ENCODE assay signal across 3 cellular contexts in genomic region chr2:36336321-36336720, GRCh38.
TF ChIP-seq lines count a peak whose summit lies in the region.

No MANE protein-coding gene starts in this region.

TF ChIP-seq in A549, 52 proteins besides CTCF, POLR2A, EP300 and RAD21:
- no peak for TF ChIP-seq FOSL2 (IDR thresholded peaks at IDR 0.05)
- TF ChIP-seq FOSL2 (CRISPR knock-in tag; IDR thresholded peaks at IDR 0.05) = no peak
- TF ChIP-seq ZC3H11A (IDR thresholded peaks at IDR 0.05) = peak; percentile 99
- no peak for TF ChIP-seq EHF (CRISPR knock-in tag; IDR thresholded peaks at IDR 0.05)

TF ChIP-seq in HEK293, 187 proteins besides CTCF, POLR2A, EP300 and RAD21:
- TF ChIP-seq ZNF555 (tag by site-specific recombination; conservative IDR thresholded peaks at IDR 0.05) = peak; percentile 21; the same call in 1 of the 2 replicates
- TF ChIP-seq ZNF140 (tag by site-specific recombination; IDR thresholded peaks at IDR 0.05) = peak; percentile 37; the same call in 1 of the 2 replicates
- no peak for TF ChIP-seq ZBTB44 (tag by site-specific recombination; IDR thresholded peaks at IDR 0.05)
- peak; percentile 49; the same call in 1 of the 2 replicates for TF ChIP-seq ZNF394 (tag by site-specific recombination; IDR thresholded peaks at IDR 0.05; ENCODE audit: borderline replicate concordance)
- TF ChIP-seq ZNF426 (tag by site-specific recombination; IDR thresholded peaks at IDR 0.05) = peak; percentile 33
- no peak for TF ChIP-seq ZNF433 (tag by site-specific recombination; IDR thresholded peaks at IDR 0.05; ENCODE audit: low read depth)
- no peak for TF ChIP-seq ZNF621 (tag by site-specific recombination; IDR thresholded peaks at IDR 0.05)
- TF ChIP-seq ZFHX2 (tag by site-specific recombination; conservative IDR thresholded peaks at IDR 0.05) = no peak
- TF ChIP-seq ZNF518A (tag by site-specific recombination; conservative IDR thresholded peaks at IDR 0.05; ENCODE audit: low read depth) = peak; percentile 43; the same call in 1 of the 2 replicates
- TF ChIP-seq ZSCAN4 (tag by site-specific recombination; IDR thresholded peaks at IDR 0.05) = no peak
- 0 out of 2 replicates have a peak, but pooled peaks have one; percentile 30 for TF ChIP-seq REST (tag by site-specific recombination; IDR thresholded peaks at IDR 0.05)

TF ChIP-seq in IMR-90, 13 proteins besides CTCF, POLR2A, EP300 and RAD21 (continued from another document):
- TF ChIP-seq BHLHE40 (IDR thresholded peaks at IDR 0.05; ENCODE audit: low read depth, low read length) (no peak), NFE2L2 (IDR thresholded peaks at IDR 0.05; ENCODE audit: low read depth, low read length) (no peak), MAFK (IDR thresholded peaks at IDR 0.05; ENCODE audit: low read depth, low read length) (no peak), FOS (IDR thresholded peaks at IDR 0.05; ENCODE audit: low read depth, low read length) (no peak), RFX5 (IDR thresholded peaks at IDR 0.05; ENCODE audit: low read depth, low read length) (no peak), MXI1 (IDR thresholded peaks at IDR 0.05; ENCODE audit: borderline replicate concordance, low read depth, low read length) (no peak), USF2 (IDR thresholded peaks at IDR 0.05; ENCODE audit: low read depth, low read length) (no peak), MAZ (IDR thresholded peaks at IDR 0.05; ENCODE audit: borderline replicate concordance, low read depth, low read length) (no peak), CEBPB (IDR thresholded peaks at IDR 0.05; ENCODE audit: low read depth, low read length) (no peak), ELK1 (IDR thresholded peaks at IDR 0.05; ENCODE audit: borderline replicate concordance, low read depth, low read length) (no peak), SMC3 (IDR thresholded peaks at IDR 0.05; ENCODE audit: low read depth, low read length) (no peak), CHD1 (IDR thresholded peaks at IDR 0.05; ENCODE audit: low read depth, low read length) (no peak)
